1 cellular context compared by ENCODE assay signal in the genomic region with DNA sequence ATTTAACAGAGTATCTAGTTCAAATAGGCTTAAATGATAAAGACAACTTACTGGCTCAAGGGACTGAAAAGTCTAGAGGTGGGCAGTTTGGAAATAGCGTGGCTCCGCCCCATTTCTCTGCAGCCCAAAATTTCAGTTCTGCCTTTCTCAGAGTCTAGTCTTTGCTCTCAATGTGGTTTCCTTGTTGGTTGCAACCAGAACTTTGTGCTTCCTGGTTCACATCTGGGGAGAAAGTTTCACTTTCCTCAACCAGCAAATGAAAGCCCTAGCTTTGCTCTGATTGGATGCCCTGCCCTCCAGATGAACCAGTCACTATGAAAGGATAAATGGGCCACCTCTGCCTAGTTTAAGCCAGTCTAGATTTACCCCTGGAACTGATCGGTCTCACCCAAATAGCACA.
TF ChIP-seq lines count a peak whose summit lies in the region.

No MANE protein-coding gene starts in this region.

TF ChIP-seq in GM12878, 131 proteins besides CTCF, POLR2A, EP300 and RAD21 (continued from another document):
- TF ChIP-seq, protein P1, sequence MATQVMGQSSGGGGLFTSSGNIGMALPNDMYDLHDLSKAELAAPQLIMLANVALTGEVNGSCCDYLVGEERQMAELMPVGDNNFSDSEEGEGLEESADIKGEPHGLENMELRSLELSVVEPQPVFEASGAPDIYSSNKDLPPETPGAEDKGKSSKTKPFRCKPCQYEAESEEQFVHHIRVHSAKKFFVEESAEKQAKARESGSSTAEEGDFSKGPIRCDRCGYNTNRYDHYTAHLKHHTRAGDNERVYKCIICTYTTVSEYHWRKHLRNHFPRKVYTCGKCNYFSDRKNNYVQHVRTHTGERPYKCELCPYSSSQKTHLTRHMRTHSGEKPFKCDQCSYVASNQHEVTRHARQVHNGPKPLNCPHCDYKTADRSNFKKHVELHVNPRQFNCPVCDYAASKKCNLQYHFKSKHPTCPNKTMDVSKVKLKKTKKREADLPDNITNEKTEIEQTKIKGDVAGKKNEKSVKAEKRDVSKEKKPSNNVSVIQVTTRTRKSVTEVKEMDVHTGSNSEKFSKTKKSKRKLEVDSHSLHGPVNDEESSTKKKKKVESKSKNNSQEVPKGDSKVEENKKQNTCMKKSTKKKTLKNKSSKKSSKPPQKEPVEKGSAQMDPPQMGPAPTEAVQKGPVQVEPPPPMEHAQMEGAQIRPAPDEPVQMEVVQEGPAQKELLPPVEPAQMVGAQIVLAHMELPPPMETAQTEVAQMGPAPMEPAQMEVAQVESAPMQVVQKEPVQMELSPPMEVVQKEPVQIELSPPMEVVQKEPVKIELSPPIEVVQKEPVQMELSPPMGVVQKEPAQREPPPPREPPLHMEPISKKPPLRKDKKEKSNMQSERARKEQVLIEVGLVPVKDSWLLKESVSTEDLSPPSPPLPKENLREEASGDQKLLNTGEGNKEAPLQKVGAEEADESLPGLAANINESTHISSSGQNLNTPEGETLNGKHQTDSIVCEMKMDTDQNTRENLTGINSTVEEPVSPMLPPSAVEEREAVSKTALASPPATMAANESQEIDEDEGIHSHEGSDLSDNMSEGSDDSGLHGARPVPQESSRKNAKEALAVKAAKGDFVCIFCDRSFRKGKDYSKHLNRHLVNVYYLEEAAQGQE (IDR thresholded peaks at IDR 0.05; ENCODE audit: low read depth, low read length): no peak
- TF ChIP-seq, protein P2, sequence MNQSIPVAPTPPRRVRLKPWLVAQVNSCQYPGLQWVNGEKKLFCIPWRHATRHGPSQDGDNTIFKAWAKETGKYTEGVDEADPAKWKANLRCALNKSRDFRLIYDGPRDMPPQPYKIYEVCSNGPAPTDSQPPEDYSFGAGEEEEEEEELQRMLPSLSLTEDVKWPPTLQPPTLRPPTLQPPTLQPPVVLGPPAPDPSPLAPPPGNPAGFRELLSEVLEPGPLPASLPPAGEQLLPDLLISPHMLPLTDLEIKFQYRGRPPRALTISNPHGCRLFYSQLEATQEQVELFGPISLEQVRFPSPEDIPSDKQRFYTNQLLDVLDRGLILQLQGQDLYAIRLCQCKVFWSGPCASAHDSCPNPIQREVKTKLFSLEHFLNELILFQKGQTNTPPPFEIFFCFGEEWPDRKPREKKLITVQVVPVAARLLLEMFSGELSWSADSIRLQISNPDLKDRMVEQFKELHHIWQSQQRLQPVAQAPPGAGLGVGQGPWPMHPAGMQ (IDR thresholded peaks at IDR 0.05; ENCODE audit: borderline replicate concordance): no peak
- TF ChIP-seq SPI1 (IDR thresholded peaks at IDR 0.05; ENCODE audit: borderline replicate concordance, insufficient read depth, low read depth, low read length): peak; percentile 79
- peak; percentile 58 for TF ChIP-seq IKZF1 (conservative IDR thresholded peaks at IDR 0.05)
- TF ChIP-seq NR2C1 (IDR thresholded peaks at IDR 0.05): 0 out of 2 replicates have a peak, but pooled peaks have one; percentile 45
- TF ChIP-seq, protein P3, sequence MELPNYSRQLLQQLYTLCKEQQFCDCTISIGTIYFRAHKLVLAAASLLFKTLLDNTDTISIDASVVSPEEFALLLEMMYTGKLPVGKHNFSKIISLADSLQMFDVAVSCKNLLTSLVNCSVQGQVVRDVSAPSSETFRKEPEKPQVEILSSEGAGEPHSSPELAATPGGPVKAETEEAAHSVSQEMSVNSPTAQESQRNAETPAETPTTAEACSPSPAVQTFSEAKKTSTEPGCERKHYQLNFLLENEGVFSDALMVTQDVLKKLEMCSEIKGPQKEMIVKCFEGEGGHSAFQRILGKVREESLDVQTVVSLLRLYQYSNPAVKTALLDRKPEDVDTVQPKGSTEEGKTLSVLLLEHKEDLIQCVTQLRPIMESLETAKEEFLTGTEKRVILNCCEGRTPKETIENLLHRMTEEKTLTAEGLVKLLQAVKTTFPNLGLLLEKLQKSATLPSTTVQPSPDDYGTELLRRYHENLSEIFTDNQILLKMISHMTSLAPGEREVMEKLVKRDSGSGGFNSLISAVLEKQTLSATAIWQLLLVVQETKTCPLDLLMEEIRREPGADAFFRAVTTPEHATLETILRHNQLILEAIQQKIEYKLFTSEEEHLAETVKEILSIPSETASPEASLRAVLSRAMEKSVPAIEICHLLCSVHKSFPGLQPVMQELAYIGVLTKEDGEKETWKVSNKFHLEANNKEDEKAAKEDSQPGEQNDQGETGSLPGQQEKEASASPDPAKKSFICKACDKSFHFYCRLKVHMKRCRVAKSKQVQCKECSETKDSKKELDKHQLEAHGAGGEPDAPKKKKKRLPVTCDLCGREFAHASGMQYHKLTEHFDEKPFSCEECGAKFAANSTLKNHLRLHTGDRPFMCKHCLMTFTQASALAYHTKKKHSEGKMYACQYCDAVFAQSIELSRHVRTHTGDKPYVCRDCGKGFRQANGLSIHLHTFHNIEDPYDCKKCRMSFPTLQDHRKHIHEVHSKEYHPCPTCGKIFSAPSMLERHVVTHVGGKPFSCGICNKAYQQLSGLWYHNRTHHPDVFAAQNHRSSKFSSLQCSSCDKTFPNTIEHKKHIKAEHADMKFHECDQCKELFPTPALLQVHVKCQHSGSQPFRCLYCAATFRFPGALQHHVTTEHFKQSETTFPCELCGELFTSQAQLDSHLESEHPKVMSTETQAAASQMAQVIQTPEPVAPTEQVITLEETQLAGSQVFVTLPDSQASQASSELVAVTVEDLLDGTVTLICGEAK (IDR thresholded peaks at IDR 0.05; ENCODE audit: borderline replicate concordance): no peak
- TF ChIP-seq, protein P4, sequence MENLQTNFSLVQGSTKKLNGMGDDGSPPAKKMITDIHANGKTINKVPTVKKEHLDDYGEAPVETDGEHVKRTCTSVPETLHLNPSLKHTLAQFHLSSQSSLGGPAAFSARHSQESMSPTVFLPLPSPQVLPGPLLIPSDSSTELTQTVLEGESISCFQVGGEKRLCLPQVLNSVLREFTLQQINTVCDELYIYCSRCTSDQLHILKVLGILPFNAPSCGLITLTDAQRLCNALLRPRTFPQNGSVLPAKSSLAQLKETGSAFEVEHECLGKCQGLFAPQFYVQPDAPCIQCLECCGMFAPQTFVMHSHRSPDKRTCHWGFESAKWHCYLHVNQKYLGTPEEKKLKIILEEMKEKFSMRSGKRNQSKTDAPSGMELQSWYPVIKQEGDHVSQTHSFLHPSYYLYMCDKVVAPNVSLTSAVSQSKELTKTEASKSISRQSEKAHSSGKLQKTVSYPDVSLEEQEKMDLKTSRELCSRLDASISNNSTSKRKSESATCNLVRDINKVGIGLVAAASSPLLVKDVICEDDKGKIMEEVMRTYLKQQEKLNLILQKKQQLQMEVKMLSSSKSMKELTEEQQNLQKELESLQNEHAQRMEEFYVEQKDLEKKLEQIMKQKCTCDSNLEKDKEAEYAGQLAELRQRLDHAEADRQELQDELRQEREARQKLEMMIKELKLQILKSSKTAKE (IDR thresholded peaks at IDR 0.05; ENCODE audit: low read depth, poor library complexity, severe bottlenecking): no peak
- TF ChIP-seq BHLHE40 (IDR thresholded peaks at IDR 0.05; ENCODE audit: borderline replicate concordance in 1 of 2, low read depth in 2 of 2, low read length in 1 of 2): no peak
- no peak for TF ChIP-seq RB1 (IDR thresholded peaks at IDR 0.05; ENCODE audit: borderline replicate concordance)
- TF ChIP-seq SIX5 (IDR thresholded peaks at IDR 0.05; ENCODE audit: low read depth, low read length, severe bottlenecking): no peak
- TF ChIP-seq GABPA (IDR thresholded peaks at IDR 0.05; ENCODE audit: low read depth): peak; percentile 42; the same call in 1 of the 2 replicates
- peak; percentile 76 for TF ChIP-seq RUNX3 (IDR thresholded peaks at IDR 0.05; ENCODE audit: low read length)
- TF ChIP-seq MTA2 (IDR thresholded peaks at IDR 0.05; ENCODE audit: low read depth): no peak
